Comparison of ENCODE assay signal across 9 cellular contexts in the genomic region with DNA sequence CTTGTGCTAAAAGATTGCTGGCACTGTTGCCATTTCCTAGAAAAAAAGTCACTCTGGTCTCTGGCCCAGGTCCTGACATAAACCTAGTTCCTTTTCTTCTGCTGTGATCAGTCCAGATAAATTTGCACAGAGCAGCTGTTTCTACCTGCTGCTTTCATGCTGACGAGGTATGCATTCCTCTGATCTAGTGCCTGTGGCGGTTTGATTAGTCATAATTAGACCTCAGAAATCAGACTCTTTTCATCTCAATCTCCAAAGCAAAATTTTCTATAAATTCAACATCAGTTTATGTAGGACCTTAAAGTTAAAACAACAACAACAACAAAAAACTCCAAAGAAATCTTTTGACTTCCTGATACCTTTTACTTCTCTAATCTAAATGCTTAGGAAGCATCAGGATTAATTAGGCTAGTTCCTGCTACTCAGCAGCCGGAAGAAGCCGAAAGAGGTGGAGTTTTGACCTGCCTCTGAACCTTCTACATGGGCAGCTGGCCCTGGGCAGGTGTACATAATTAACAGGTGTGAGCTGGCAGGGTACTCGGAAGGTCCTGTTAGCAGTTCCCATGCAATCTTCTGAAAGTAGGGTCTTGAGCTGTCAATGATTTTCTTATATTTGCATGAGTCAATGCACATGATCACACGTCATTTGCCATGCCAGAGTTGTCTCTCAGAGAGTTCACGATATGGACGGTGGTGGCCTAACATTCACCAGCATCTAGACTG.
A peak's percentile ranks its signal among the peaks of the same experiment; 100 is the strongest.
DNase-seq lines count a peak whose midpoint lies in the region; ATAC-seq and TF ChIP-seq lines count a peak whose summit lies in the region.
"Had no signal": no experiment of that assay in that cellular context is flagged by ENCODE, and none has a peak within 500 bp of the region (broad histone marks: within the 10 kb centered on the region; RNA-seq: fewer than 3 reads in every experiment).

No MANE protein-coding gene starts in this region.

- H3K27ac Mint-ChIP-seq in CD8-positive, alpha-beta T cell, result no peak overlapping the region
- H3K27ac Mint-ChIP-seq in H9, result no peak overlapping the region; a peak in 2 of 7 replicates

- H4K5ac ChIP-seq in H9 (ENCODE audit: insufficient read length, low read depth, low read length), result no peak overlapping the region

- H2AK5ac ChIP-seq in H9 (ENCODE audit: insufficient read length, low read length), result no peak overlapping the region

- no peak overlapping the region for H3K23ac ChIP-seq in H9 (ENCODE audit: insufficient read length, low read depth, low read length)

- no peak overlapping the region for H2BK5ac ChIP-seq in H9 (ENCODE audit: insufficient read length, low read length)

- no CpG with 5 or more reads among the region's 8 CpGs for WGBS in H9 (ENCODE audit: extremely low coverage, insufficient read length, low lambda C conversion rate)

- H3K36me3 ChIP-seq in CD8-positive, alpha-beta T cell (ENCODE audit: insufficient read depth, low read length), result no peaks in the 10 kb centered on the region

- H3K4me1 ChIP-seq in CD8-positive, alpha-beta T cell (ENCODE audit: insufficient read depth, low read length), result no peaks in the 10 kb centered on the region
- H3K4me1 ChIP-seq in H9 (ENCODE audit: insufficient read depth, low read length), result peaks cover 2% of the 10 kb centered on the region; the same call in 1 of the 2 replicates

- H3K23me2 ChIP-seq in H9 (ENCODE audit: insufficient read length, low read depth, low read length, poor library complexity, severe bottlenecking), result no peaks in the 10 kb centered on the region

- peak; percentile 22 for DNase-seq in DMS 273 (lab: John Stamatoyannopoulos, UW; ENCODE audit: unreplicated experiment)
- no peak for DNase-seq in DMS 273 treated with DMSO at 0.1 percent for 48 hours (lab: John Stamatoyannopoulos, UW)
- DNase-seq in NCI-H748 (lab: John Stamatoyannopoulos, UW; ENCODE audit: unreplicated experiment), result peak; percentile 90
- peak; percentile 45 for DNase-seq in mucosa of gallbladder (ENCODE audit: low spot score)
- no peak for DNase-seq in stimulated activated CD4-positive, alpha-beta T cell treated with anti-CD3 and anti-CD28 coated beads, Interleukin-4, amount 100 ng/mL, for 4 hours
- DNase-seq in CD8-positive, alpha-beta T cell, result no peak
- no peak for DNase-seq in H9

- TF ChIP-seq CTCF in CD8-positive, alpha-beta T cell (IDR thresholded peaks at IDR 0.05), result no peak
- TF ChIP-seq CTCF in H9 (conservative IDR thresholded peaks at IDR 0.05), result no peak

- H3K27me3 ChIP-seq in CD8-positive, alpha-beta T cell (ENCODE audit: insufficient read depth, low read length), result no peaks in the 10 kb centered on the region
- H3K27me3 ChIP-seq in H9 (ENCODE audit: insufficient read depth, low read length), result no peaks in the 10 kb centered on the region

- H2BK20ac ChIP-seq in H9 (ENCODE audit: low read depth, low read length, poor library complexity, severe bottlenecking), result no peak overlapping the region

- no peaks in the 10 kb centered on the region for H4K20me1 ChIP-seq in H9 (ENCODE audit: control insufficient read depth, insufficient read depth, insufficient read length)

- ATAC-seq in HG02852 (IDR thresholded peaks at IDR 0.05; ENCODE audit: unreplicated experiment), result peak; percentile 67
- ATAC-seq in CD8-positive, alpha-beta T cell, result no peak

- no peak overlapping the region for H3K56ac ChIP-seq in H9 (ENCODE audit: insufficient read length, low read depth, low read length)

- no peak overlapping the region for H3T11ph ChIP-seq in H9 (ENCODE audit: low read length)

- H3K79me1 ChIP-seq in H9 (ENCODE audit: insufficient read depth, low read depth, low read length, poor library complexity, severe bottlenecking), result no peaks in the 10 kb centered on the region

- H3K4me2 ChIP-seq in H9 (ENCODE audit: insufficient read depth, insufficient read length, low read length), result no peak overlapping the region

- H3K14ac ChIP-seq in H9 (ENCODE audit: insufficient read depth, low read length), result no peak overlapping the region

- no peak overlapping the region for H2BK12ac ChIP-seq in H9 (ENCODE audit: insufficient read length, low read depth, low read length)

- no peak overlapping the region for H2BK15ac ChIP-seq in H9 (ENCODE audit: low read depth, low read length)

- H2AFZ ChIP-seq in H9 (ENCODE audit: low read length), result no peak overlapping the region

- H3K27ac ChIP-seq in CD8-positive, alpha-beta T cell (ENCODE audit: low read depth, low read length), result no peak overlapping the region
- H3K27ac ChIP-seq in H9 (ENCODE audit: insufficient read length, low read depth, low read length), result no peak overlapping the region
- H3K27ac ChIP-seq: 22Rv1 had no signal

- H3K9me3 ChIP-seq in CD8-positive, alpha-beta T cell (ENCODE audit: low read length), result no peaks in the 10 kb centered on the region
- no peaks in the 10 kb centered on the region for H3K9me3 ChIP-seq in H9 (ENCODE audit: control insufficient read depth, low read depth, low read length)

- no peaks in the 10 kb centered on the region for H3K4me1 Mint-ChIP-seq in CD8-positive, alpha-beta T cell (ENCODE audit: low read depth)
- no peaks in the 10 kb centered on the region for H3K4me1 Mint-ChIP-seq in H9

- H3K18ac ChIP-seq in H9 (ENCODE audit: insufficient read length, low read depth, low read length), result no peak overlapping the region

- no peaks in the 10 kb centered on the region for H3K36me3 Mint-ChIP-seq in CD8-positive, alpha-beta T cell
- no peaks in the 10 kb centered on the region for H3K36me3 Mint-ChIP-seq in H9 (ENCODE audit: insufficient read depth in 1 of 3, low read depth in 3 of 3)

- no peak overlapping the region for H3K4ac ChIP-seq in H9 (ENCODE audit: low read depth, low read length)

- no peak overlapping the region for H3K4me3 Mint-ChIP-seq in CD8-positive, alpha-beta T cell
- no peak overlapping the region for H3K4me3 Mint-ChIP-seq in H9

- H3K9ac ChIP-seq in H9 (ENCODE audit: extremely low read depth, insufficient read length, low read length), result no peak overlapping the region

- peaks cover 5% of the 10 kb centered on the region for H3K27me3 Mint-ChIP-seq in CD8-positive, alpha-beta T cell (ENCODE audit: low read depth)
- H3K27me3 Mint-ChIP-seq in H9 (ENCODE audit: low read depth), result no peaks in the 10 kb centered on the region

- no peak overlapping the region for H2BK120ac ChIP-seq in H9 (ENCODE audit: low read depth, low read length, poor library complexity, severe bottlenecking)

- H3K79me2 ChIP-seq in H9 (ENCODE audit: insufficient read depth, low read length), result no peaks in the 10 kb centered on the region

- intact Hi-C loops in CD8-positive, alpha-beta T cell (cut with DNase I, micrococcal nuclease), result no loop called here

- CTCF ChIA-PET in CD8-positive, alpha-beta T cell (lab: Charles Lee), result no interaction called here

- no peak overlapping the region for H3K4me3 ChIP-seq in CD8-positive, alpha-beta T cell (ENCODE audit: low read depth, low read length)

- no peak overlapping the region for H4K8ac ChIP-seq in H9 (replicated peaks; ENCODE audit: insufficient read length, low read depth, low read length)

- no peaks in the 10 kb centered on the region for H3K9me3 Mint-ChIP-seq in CD8-positive, alpha-beta T cell
- no peaks in the 10 kb centered on the region for H3K9me3 Mint-ChIP-seq in H9

- no peak overlapping the region for H4K91ac ChIP-seq in H9 (ENCODE audit: insufficient read length, low read depth, low read length)

- POLR2A ChIA-PET in CD8-positive, alpha-beta T cell (lab: Charles Lee), result no interaction called here

Comparison
In these comparisons a context has a peak if more than half of its experiments do, and no peak if none do; other contexts are left out.
1. DNase-seq: peak in DMS 273 (single experiment), NCI-H748 (single experiment) and mucosa of gallbladder (single experiment); none in DMS 273 treated with DMSO at 0.1 percent for 48 hours (single experiment), stimulated activated CD4-positive, alpha-beta T cell treated with anti-CD3 and anti-CD28 coated beads, Interleukin-4, amount 100 ng/mL, for 4 hours (0 of 2), CD8-positive, alpha-beta T cell (0 of 7) and H9 (single experiment).